16 cellular contexts compared by ENCODE assay signal in genomic region chr9:99779277-99779676, GRCh38. TPM values are rescaled to one million over a fixed set of nuclear protein-coding genes. Genes with fewer than 3 reads are reported as not detected.
"Had no signal": no experiment of that assay in that cellular context is flagged by ENCODE, and none has a peak within 500 bp of the region (broad histone marks: within the 10 kb centered on the region; RNA-seq: fewer than 3 reads in every experiment).

No MANE protein-coding gene starts in this region.

- H3K4me3 ChIP-seq: lower lobe of right lung, neural progenitor cell, right lobe of liver, upper lobe of right lung had no signal

- ATAC-seq: activated T-cell treated with anti-CD3 and anti-CD28 coated beads, Interleukin-2, amount 50 U/mL, for 4 hours; lower lobe of right lung; naive thymus-derived CD4-positive, alpha-beta T cell; right lobe of liver; stimulated activated memory B cell treated with anti-CD40 and anti-IgM and Interleukin-4, amounts not matched to agents 10 μg/mL and 1 μg/mL and 100 μg/mL, for 72 hours; upper lobe of right lung had no signal

- H3K9me3 Mint-ChIP-seq: activated T-cell treated with anti-CD3 and anti-CD28 coated beads, Interleukin-2, amount 50 U/mL, for 4 hours; brain; neural progenitor cell; stimulated activated memory B cell treated with anti-CD40 and anti-IgM and Interleukin-4, amounts not matched to agents 10 μg/mL and 1 μg/mL and 100 μg/mL, for 72 hours had no signal

- DNase-seq: activated B cell treated with CpG ODN at 0.5 μM for 24 hours; activated CD4-positive, alpha-beta T cell treated with anti-CD3 and anti-CD28 coated beads for 48 hours; activated effector memory CD4-positive, alpha-beta T cell treated with anti-CD3 and anti-CD28 coated beads, Interleukin-2, amount 50 U/mL, for 16 hours; activated naive CD4-positive, alpha-beta T cell treated with anti-CD3 and anti-CD28 coated beads, Interleukin-2, amount 10 ng/mL, durations not matched to agents 7 days and 5 days; activated T-cell treated with anti-CD3 and anti-CD28 coated beads, Interleukin-2, amount 50 U/mL, for 4 hours; aorta; lower lobe of right lung; naive thymus-derived CD4-positive, alpha-beta T cell; right lobe of liver; small intestine; T-helper 9 cell; upper lobe of right lung had no signal

- H3K27ac Mint-ChIP-seq: activated B cell treated with CpG ODN at 0.5 μM for 24 hours; activated naive CD4-positive, alpha-beta T cell treated with anti-CD3 and anti-CD28 coated beads, Interleukin-2, amount 10 ng/mL, durations not matched to agents 7 days and 5 days; brain; naive thymus-derived CD4-positive, alpha-beta T cell; neural progenitor cell; stimulated activated memory B cell treated with anti-CD40 and anti-IgM and Interleukin-4, amounts not matched to agents 10 μg/mL and 1 μg/mL and 100 μg/mL, for 72 hours had no signal

- H3K27me3 Mint-ChIP-seq: stimulated activated memory B cell treated with anti-CD40 and anti-IgM and Interleukin-4, amounts not matched to agents 10 μg/mL and 1 μg/mL and 100 μg/mL, for 72 hours had no signal

- H3K36me3 Mint-ChIP-seq: activated naive CD4-positive, alpha-beta T cell treated with anti-CD3 and anti-CD28 coated beads, Interleukin-2, amount 10 ng/mL, durations not matched to agents 7 days and 5 days; brain; naive thymus-derived CD4-positive, alpha-beta T cell; neural progenitor cell; stimulated activated memory B cell treated with anti-CD40 and anti-IgM and Interleukin-4, amounts not matched to agents 10 μg/mL and 1 μg/mL and 100 μg/mL, for 72 hours had no signal

- H3K4me3 Mint-ChIP-seq: activated B cell treated with CpG ODN at 0.5 μM for 24 hours; activated naive CD4-positive, alpha-beta T cell treated with anti-CD3 and anti-CD28 coated beads, Interleukin-2, amount 10 ng/mL, durations not matched to agents 7 days and 5 days; activated T-cell treated with anti-CD3 and anti-CD28 coated beads, Interleukin-2, amount 50 U/mL, for 4 hours; brain; naive thymus-derived CD4-positive, alpha-beta T cell; neural progenitor cell; stimulated activated memory B cell treated with anti-CD40 and anti-IgM and Interleukin-4, amounts not matched to agents 10 μg/mL and 1 μg/mL and 100 μg/mL, for 72 hours had no signal

- H3K4me1 Mint-ChIP-seq: activated naive CD4-positive, alpha-beta T cell treated with anti-CD3 and anti-CD28 coated beads, Interleukin-2, amount 10 ng/mL, durations not matched to agents 7 days and 5 days; brain; naive thymus-derived CD4-positive, alpha-beta T cell had no signal

RNA-seq across cellular contexts. Expression of gene NR4A3, which starts 42.4 kb away (rescaled TPM):
- total RNA-seq: epithelial cell of proximal tubule had no signal
